Comparison of ENCODE assay signal across 16 cellular contexts in genomic region chr20:59441860-59442810, GRCh38.
"Had no signal": no experiment of that assay in that cellular context is flagged by ENCODE, and none has a peak within 500 bp of the region (broad histone marks: within the 10 kb centered on the region; RNA-seq: fewer than 3 reads in every experiment).

No MANE protein-coding gene starts in this region.

- H3K4me1 ChIP-seq: gastroesophageal sphincter, stomach had no signal

- H3K4me3 ChIP-seq: gastroesophageal sphincter, lung, neural progenitor cell, ovary, stomach, thoracic aorta had no signal

- H3K36me3 ChIP-seq: gastroesophageal sphincter, neural progenitor cell, ovary, stomach, thoracic aorta had no signal

- H3K9me3 ChIP-seq: gastroesophageal sphincter, ovary, stomach, thoracic aorta had no signal

- H3K27me3 ChIP-seq: neural progenitor cell, ovary had no signal

- DNase-seq: activated B cell treated with CpG ODN at 0.5 μM for 24 hours; activated CD4-positive, alpha-beta T cell treated with anti-CD3 and anti-CD28 coated beads for 48 hours; activated CD8-positive, alpha-beta memory T cell treated with anti-CD3 and anti-CD28 coated beads, Interleukin-2, amount 50 U/mL, for 48 hours; activated naive CD8-positive, alpha-beta T cell treated with anti-CD3 and anti-CD28 coated beads for 36 hours; activated T-cell treated with anti-CD3 and anti-CD28 coated beads, Interleukin-2, amount 50 U/mL, for 72 hours; aorta; endodermal cell; erythroblast; naive B cell; ovary; stimulated activated CD4-positive, alpha-beta T cell treated with anti-CD3 and anti-CD28 coated beads, Interleukin-1b, Interleukin-23, amount 100 ng/mL, for 48 hours; stomach had no signal
